11 cellular contexts compared by ENCODE assay signal in genomic region chr4:143354990-143355389, GRCh38. TPM values are rescaled to one million over a fixed set of nuclear protein-coding genes. Genes with fewer than 3 reads are reported as not detected.
DNase-seq lines count a peak whose midpoint lies in the region; ATAC-seq and TF ChIP-seq lines count a peak whose summit lies in the region.
"Had no signal": no experiment of that assay in that cellular context is flagged by ENCODE, and none has a peak within 500 bp of the region (broad histone marks: within the 10 kb centered on the region; RNA-seq: fewer than 3 reads in every experiment).

No MANE protein-coding gene starts in this region.

- CTCF ChIA-PET in mammary epithelial cell (lab: Charles Lee; ENCODE audit: low non-redundant PET) = no interaction called here

- no peaks in the 10 kb centered on the region for H3K36me3 ChIP-seq in mammary epithelial cell (ENCODE audit: insufficient read depth, low read length)
- no peaks in the 10 kb centered on the region for H3K36me3 ChIP-seq in sigmoid colon
- no peaks in the 10 kb centered on the region for H3K36me3 ChIP-seq in Peyer's patch

- ATAC-seq in GM19025 (IDR thresholded peaks at IDR 0.05; ENCODE audit: low read depth, unreplicated experiment) (peak; percentile 24), HG03095 (IDR thresholded peaks at IDR 0.05; ENCODE audit: unreplicated experiment) (peak; percentile 30)

- DNase-seq in mammary epithelial cell (no peak), sigmoid colon (no peak), NCI-H748 (lab: John Stamatoyannopoulos, UW; ENCODE audit: unreplicated experiment) (no peak), NCI-H1105 treated with DMSO at 0.1 percent for 48 hours (lab: John Stamatoyannopoulos, UW) (no peak), Peyer's patch (no peak)
- no peak for DNase-seq in NK-92 treated with Interleukin-12 subunit alpha and Interleukin-12 subunit beta, amount 100 ng/mL, for 24 hours (lab: John Stamatoyannopoulos, UW)
- DNase-seq: COR-L47; stimulated activated CD4-positive, alpha-beta T cell treated with anti-CD3 and anti-CD28 coated beads, Interleukin-4, amount 100 ng/mL, for 1 hour had no signal

- peaks cover 69% of the 10 kb centered on the region for H3K79me2 ChIP-seq in mammary epithelial cell (ENCODE audit: insufficient read depth, low read length)

- no peak overlapping the region for H2AFZ ChIP-seq in mammary epithelial cell (ENCODE audit: low read depth, low read length)

- no peak for TF ChIP-seq POLR2A in sigmoid colon (IDR thresholded peaks at IDR 0.05)
- no peak for TF ChIP-seq POLR2A in Peyer's patch (IDR thresholded peaks at IDR 0.05)

- no peaks in the 10 kb centered on the region for H3K27me3 ChIP-seq in mammary epithelial cell (ENCODE audit: insufficient read depth, low read length)
- H3K27me3 ChIP-seq in sigmoid colon = no peaks in the 10 kb centered on the region
- no peaks in the 10 kb centered on the region for H3K27me3 ChIP-seq in Peyer's patch

- intact Hi-C loops in mammary epithelial cell (cut with micrococcal nuclease) (no loop called here), sigmoid colon (cut with DNase I) (loop anchor here (5.0 kb wide), 1 partner anchor 102 kb away; no protein-coding TSS in a partner anchor)

- H3K27ac ChIP-seq in mammary epithelial cell (ENCODE audit: insufficient read depth, low read depth, low read length) (peak overlapping the region; percentile 94), sigmoid colon (peak overlapping the region; percentile 50 to 74 (median 67)), Peyer's patch (peak overlapping the region in 1 of 4 donors; percentile 61)
- H3K27ac ChIP-seq: SK-N-MC had no signal

- H3K9me3 ChIP-seq in mammary epithelial cell (replicated peaks; ENCODE audit: insufficient read depth, low read length) = no peaks in the 10 kb centered on the region
- no peaks in the 10 kb centered on the region for H3K9me3 ChIP-seq in sigmoid colon
- H3K9me3 ChIP-seq in Peyer's patch = no peaks in the 10 kb centered on the region

- no peak for TF ChIP-seq EP300 in sigmoid colon (IDR thresholded peaks at IDR 0.05)

- TF ChIP-seq CTCF in mammary epithelial cell (conservative IDR thresholded peaks at IDR 0.05 in 1 of 2, IDR thresholded peaks at IDR 0.05 in 1 of 2; ENCODE audit: extremely low read depth in 1 of 2, insufficient read depth in 1 of 2, low read depth in 1 of 2, low read length in 2 of 2) (no peak), sigmoid colon (IDR thresholded peaks at IDR 0.05) (no peak), Peyer's patch (IDR thresholded peaks at IDR 0.05) (no peak)

- H4K20me1 ChIP-seq in mammary epithelial cell (ENCODE audit: insufficient read depth, low read length) = no peaks in the 10 kb centered on the region

- BruUV-seq in mammary epithelial cell (replicated peaks; lab: Mats Ljungman, UMichigan) = no TSS peak

- peak overlapping the region; percentile 59 for H3K4me2 ChIP-seq in mammary epithelial cell (ENCODE audit: insufficient read depth, low read depth, low read length)

- H3K4me1 ChIP-seq in mammary epithelial cell (ENCODE audit: insufficient read depth, low read length) (peaks cover 65% of the 10 kb centered on the region), sigmoid colon (peaks cover 0 to 93% (median 91%) of the 10 kb centered on the region in 4 donors), Peyer's patch (peaks cover 0 to 81% (median 12%) of the 10 kb centered on the region in 4 donors)

- in situ Hi-C loops in mammary epithelial cell (cut with MboI; ENCODE audit: low sequenced_read_pairs in 2 of 2) = no loop called here

- dilution Hi-C loops in mammary epithelial cell (cut with HindIII; ENCODE audit: low sequenced_read_pairs) = no loop called here

- 71% methylated on average over 2 of the region's 2 CpGs for WGBS in mammary epithelial cell (ENCODE audit: low coverage, missing lambda C conversion rate)
- WGBS in sigmoid colon, 2 donors = 67 to 78% methylated on average over 2 of the region's 2 CpGs

- H3K9ac ChIP-seq in mammary epithelial cell (ENCODE audit: insufficient read depth, low read length) = no peak overlapping the region

- H3K4me3 ChIP-seq in mammary epithelial cell (replicated peaks in 1 of 3; ENCODE audit: insufficient read depth in 1 of 3, low read depth in 2 of 3, low read length in 3 of 3) (no peak overlapping the region), sigmoid colon (no peak overlapping the region), Peyer's patch (no peak overlapping the region)
- H3K4me3 ChIP-seq: SK-N-MC had no signal

RNA-seq across cellular contexts. Expression of gene GAB1, which starts 18.3 kb away (rescaled TPM):
- total RNA-seq in mammary epithelial cell (10 to 100 TPM; 20.5 to 20.7 TPM), sigmoid colon (10 to 100 TPM; 44.1 to 71.6 (median 62.4) TPM), Peyer's patch (10 to 100 TPM; 31.9 to 76.7 (median 40.5) TPM)
- polyA plus RNA-seq in mammary epithelial cell (9.1 TPM), sigmoid colon (10 to 100 TPM; 10.0 to 13.2 (median 11.4) TPM)
- 67.3 TPM for polyA minus RNA-seq in mammary epithelial cell
